ENCODE assay signal across 10 cellular contexts in genomic region chr19:35013820-35014754, GRCh38. TPM values are rescaled to one million over a fixed set of nuclear protein-coding genes. Genes with fewer than 3 reads are reported as not detected.
DNase-seq lines count a peak whose midpoint lies in the region; ATAC-seq, FAIRE-seq and TF ChIP-seq lines count a peak whose summit lies in the region.
"Had no signal": no experiment of that assay in that cellular context is flagged by ENCODE, and none has a peak within 500 bp of the region (broad histone marks: within the 10 kb centered on the region; RNA-seq: fewer than 3 reads in every experiment).

No MANE protein-coding gene starts in this region.

- H3K27me3 Mint-ChIP-seq in activated CD8-positive, alpha-beta T cell treated with anti-CD3 and anti-CD28 coated beads for 36 hours, result no peaks in the 10 kb centered on the region

- peak overlapping the region; percentile 40 for H3K4me3 Mint-ChIP-seq in activated CD8-positive, alpha-beta T cell treated with anti-CD3 and anti-CD28 coated beads for 36 hours

- TF ChIP-seq CTCF in activated CD8-positive, alpha-beta T cell treated with anti-CD3 and anti-CD28 coated beads for 36 hours (IDR thresholded peaks at IDR 0.05), result no peak
- TF ChIP-seq CTCF in esophagus squamous epithelium (IDR thresholded peaks at IDR 0.05), result no peak
- no peak for TF ChIP-seq CTCF in upper lobe of right lung (IDR thresholded peaks at IDR 0.05)
- TF ChIP-seq CTCF in kidney (IDR thresholded peaks at IDR 0.05; ENCODE audit: borderline replicate concordance, extremely low read depth, insufficient read depth), result no peak
- no peak for TF ChIP-seq CTCF in GM10266 (IDR thresholded peaks at IDR 0.05; ENCODE audit: control insufficient read depth, insufficient read depth, low read depth, missing control alignments)

- POLR2A ChIA-PET in activated CD8-positive, alpha-beta T cell treated with anti-CD3 and anti-CD28 coated beads for 36 hours (lab: Charles Lee), result interaction anchor here (0.6 to 3.8 kb wide), 11 partner anchors 8 to 56 kb away, joined by 3 to 25 read pairs (median 4); partner anchors contain the start of genes GRAMD1A and SCN1B

- H3K36me3 ChIP-seq in esophagus squamous epithelium (peaks cover 8 to 85% (median 32%) of the 10 kb centered on the region in 3 donors), upper lobe of right lung (peaks cover 84% of the 10 kb centered on the region), kidney (ENCODE audit: control insufficient read depth in 1 of 2, insufficient read depth in 2 of 2, low read length in 2 of 2) (peaks cover 6 to 26% of the 10 kb centered on the region in 2 donors)

- H3K4me1 Mint-ChIP-seq in activated CD8-positive, alpha-beta T cell treated with anti-CD3 and anti-CD28 coated beads for 36 hours (ENCODE audit: low read depth), result peaks cover 59% of the 10 kb centered on the region

- no peaks in the 10 kb centered on the region for H3K9me3 Mint-ChIP-seq in activated CD8-positive, alpha-beta T cell treated with anti-CD3 and anti-CD28 coated beads for 36 hours

- 67 to 78% methylated on average over 11 of the region's 23 CpGs for WGBS in esophagus squamous epithelium, 2 donors

- DNase-seq in stimulated activated CD4-positive, alpha-beta T cell treated with anti-CD3 and anti-CD28 coated beads, Interleukin-4, amount 100 ng/mL, for 1 hour, result peak; percentile 33
- no peak for DNase-seq in stimulated activated CD4-positive, alpha-beta T cell treated with anti-CD3 and anti-CD28 coated beads, Interleukin-2, amount 100 ng/mL, for 48 hours
- peak; percentile 65 for DNase-seq in activated CD8-positive, alpha-beta T cell treated with anti-CD3 and anti-CD28 coated beads for 36 hours
- DNase-seq in esophagus squamous epithelium (lab: John Stamatoyannopoulos, UW), result no peak
- no peak for DNase-seq in upper lobe of right lung
- no peak for DNase-seq in kidney
- no peak for DNase-seq in GM10266 (ENCODE audit: extremely low spot score)
- DNase-seq: BE2C, NCI-H748 treated with DMSO at 0.1 percent for 48 hours had no signal

- ATAC-seq in activated CD8-positive, alpha-beta T cell treated with anti-CD3 and anti-CD28 coated beads for 36 hours, result peak; percentile 28
- peak; percentile 22 for ATAC-seq in upper lobe of right lung
- ATAC-seq in HG03460 (IDR thresholded peaks at IDR 0.05; ENCODE audit: unreplicated experiment), result no peak

- TF ChIP-seq POLR2A in esophagus squamous epithelium (IDR thresholded peaks at IDR 0.05), result no peak

- H3K4me3 ChIP-seq in esophagus squamous epithelium, result no peak overlapping the region
- H3K4me3 ChIP-seq in upper lobe of right lung, result no peak overlapping the region
- no peak overlapping the region for H3K4me3 ChIP-seq in kidney (ENCODE audit: low read length in 2 of 2)

- H3K27ac ChIP-seq in esophagus squamous epithelium (peak overlapping the region in 3 of 4 donors; percentile 23 to 51 (median 30)), upper lobe of right lung (peak overlapping the region; percentile 65), kidney (ENCODE audit: low read depth in 2 of 2, low read length in 2 of 2) (no peak overlapping the region)

- peak overlapping the region; percentile 74 for H3K27ac Mint-ChIP-seq in activated CD8-positive, alpha-beta T cell treated with anti-CD3 and anti-CD28 coated beads for 36 hours

- no peaks in the 10 kb centered on the region for H3K9me3 ChIP-seq in esophagus squamous epithelium
- no peaks in the 10 kb centered on the region for H3K9me3 ChIP-seq in upper lobe of right lung
- no peaks in the 10 kb centered on the region for H3K9me3 ChIP-seq in kidney (ENCODE audit: control insufficient read depth in 1 of 2, low read length in 2 of 2)
- H3K9me3 ChIP-seq: BE2C had no signal

- H3K27me3 ChIP-seq in esophagus squamous epithelium (no peaks in the 10 kb centered on the region), upper lobe of right lung (no peaks in the 10 kb centered on the region)
- H3K27me3 ChIP-seq: BE2C had no signal

- H3K9ac ChIP-seq in kidney (ENCODE audit: low read length in 2 of 2), result no peak overlapping the region

- H3K4me1 ChIP-seq in esophagus squamous epithelium, result peaks cover 17 to 50% (median 24%) of the 10 kb centered on the region in 3 donors
- peaks cover 37% of the 10 kb centered on the region for H3K4me1 ChIP-seq in upper lobe of right lung
- peaks cover 0 to 9% of the 10 kb centered on the region in 2 donors for H3K4me1 ChIP-seq in kidney (ENCODE audit: control insufficient read depth in 1 of 2, insufficient read depth in 1 of 2, low read depth in 1 of 2, low read length in 2 of 2)
- H3K4me1 ChIP-seq: BE2C had no signal

- H3K36me3 Mint-ChIP-seq in activated CD8-positive, alpha-beta T cell treated with anti-CD3 and anti-CD28 coated beads for 36 hours (ENCODE audit: low read depth), result peaks cover 72% of the 10 kb centered on the region

- intact Hi-C loops in activated CD8-positive, alpha-beta T cell treated with anti-CD3 and anti-CD28 coated beads for 36 hours (cut with micrococcal nuclease), result loop anchor here (2.0 kb wide), 1 partner anchor 41 kb away; no protein-coding TSS in a partner anchor
- intact Hi-C loops in esophagus squamous epithelium (cut with DNase I), result loop anchor here (2.0 kb wide), 1 partner anchor 41 kb away; no protein-coding TSS in a partner anchor
- intact Hi-C loops in upper lobe of right lung (cut with DNase I), result loop anchor here (5.0 kb wide), 1 partner anchor 42 kb away; no protein-coding TSS in a partner anchor
- intact Hi-C loops in kidney (cut with DNase I), result loop anchor here (5.0 kb wide), 1 partner anchor 42 kb away; no protein-coding TSS in a partner anchor

- CTCF ChIA-PET in activated CD8-positive, alpha-beta T cell treated with anti-CD3 and anti-CD28 coated beads for 36 hours (lab: Charles Lee), result interaction anchor here (0.8 to 5.1 kb wide), 15 partner anchors 14 to 95 kb away, joined by 3 to 92 read pairs (median 6); partner anchors contain the start of genes GRAMD1A and ZNF792

- FAIRE-seq in kidney (lab: Jason Lieb, UNC), result no peak

RNA-seq across cellular contexts. Expression of gene GRAMD1A, which starts 14.0 kb away (rescaled TPM):
- 100 to 1,000 TPM; 128 to 134 TPM for total RNA-seq in activated CD8-positive, alpha-beta T cell treated with anti-CD3 and anti-CD28 coated beads for 36 hours
- total RNA-seq in esophagus squamous epithelium (10 to 100 TPM in 2 of 4 donors, 1 to 10 TPM in 2; 4.6 to 23.3 (median 8.8) TPM), upper lobe of right lung (107 TPM), kidney (87.3 TPM)
- 29.8 TPM for polyA plus RNA-seq in kidney (ENCODE audit: insufficient read depth, low read depth, low replicate concordance)

RNA-seq across cellular contexts. Expression of gene SCN1B, which starts 16.2 kb away (rescaled TPM):
- under 1 TPM; 0.63 to 0.90 TPM for total RNA-seq in activated CD8-positive, alpha-beta T cell treated with anti-CD3 and anti-CD28 coated beads for 36 hours
- total RNA-seq in esophagus squamous epithelium (1 to 10 TPM in 2 of 4 donors, under 1 TPM in 1, not detected in 1; 0.26 to 5.9 (median 1.2) TPM), upper lobe of right lung (8.7 TPM), kidney (24.1 TPM)
- 9.6 TPM for polyA plus RNA-seq in kidney (ENCODE audit: insufficient read depth, low read depth, low replicate concordance)

RNA-seq across cellular contexts. Expression of gene HPN, which starts 27.4 kb away (rescaled TPM):
- under 1 TPM in 1 of 2 experiments, not detected in 1; 0.11 TPM for total RNA-seq in activated CD8-positive, alpha-beta T cell treated with anti-CD3 and anti-CD28 coated beads for 36 hours
- total RNA-seq in esophagus squamous epithelium, result under 1 TPM in 2 of 4 donors, not detected in 2; 0.19 to 0.47 TPM
- 36.4 TPM for total RNA-seq in upper lobe of right lung
- total RNA-seq in kidney, result 134 TPM
- 331 TPM for polyA plus RNA-seq in kidney (ENCODE audit: insufficient read depth, low read depth, low replicate concordance)

RNA-seq across cellular contexts. Expression of gene ZNF792, which starts 50.1 kb away (rescaled TPM):
- 1 to 10 TPM; 5.1 to 5.6 TPM for total RNA-seq in activated CD8-positive, alpha-beta T cell treated with anti-CD3 and anti-CD28 coated beads for 36 hours
- total RNA-seq in esophagus squamous epithelium (1 to 10 TPM; 1.0 to 4.6 (median 2.7) TPM), upper lobe of right lung (11.5 TPM), kidney (9.1 TPM)
- polyA plus RNA-seq in kidney (ENCODE audit: insufficient read depth, low read depth, low replicate concordance), result 2.0 TPM

Comparison
In these comparisons a context has a peak if more than half of its experiments do, and no peak if none do; other contexts are left out.
1. DNase-seq: peak in stimulated activated CD4-positive, alpha-beta T cell treated with anti-CD3 and anti-CD28 coated beads, Interleukin-4, amount 100 ng/mL, for 1 hour (single experiment) and activated CD8-positive, alpha-beta T cell treated with anti-CD3 and anti-CD28 coated beads for 36 hours (single experiment); none in stimulated activated CD4-positive, alpha-beta T cell treated with anti-CD3 and anti-CD28 coated beads, Interleukin-2, amount 100 ng/mL, for 48 hours (0 of 2), esophagus squamous epithelium (single experiment), upper lobe of right lung (single experiment), kidney (single experiment) and GM10266 (single experiment).
2. H3K27ac ChIP-seq: peak in esophagus squamous epithelium (3 of 4) and upper lobe of right lung (single experiment); none in kidney (0 of 2).
3. RNA of gene HPN, which starts 27.4 kb away (total RNA-seq): 134 TPM in kidney (single experiment) and 36.4 TPM in upper lobe of right lung (single experiment); 0.19 to 0.47 TPM in esophagus squamous epithelium and 0.11 TPM in activated CD8-positive, alpha-beta T cell treated with anti-CD3 and anti-CD28 coated beads for 36 hours; every median in the first group is over 10 times any median in the second.